ENCODE assay signal across 9 cellular contexts in the genomic region with DNA sequence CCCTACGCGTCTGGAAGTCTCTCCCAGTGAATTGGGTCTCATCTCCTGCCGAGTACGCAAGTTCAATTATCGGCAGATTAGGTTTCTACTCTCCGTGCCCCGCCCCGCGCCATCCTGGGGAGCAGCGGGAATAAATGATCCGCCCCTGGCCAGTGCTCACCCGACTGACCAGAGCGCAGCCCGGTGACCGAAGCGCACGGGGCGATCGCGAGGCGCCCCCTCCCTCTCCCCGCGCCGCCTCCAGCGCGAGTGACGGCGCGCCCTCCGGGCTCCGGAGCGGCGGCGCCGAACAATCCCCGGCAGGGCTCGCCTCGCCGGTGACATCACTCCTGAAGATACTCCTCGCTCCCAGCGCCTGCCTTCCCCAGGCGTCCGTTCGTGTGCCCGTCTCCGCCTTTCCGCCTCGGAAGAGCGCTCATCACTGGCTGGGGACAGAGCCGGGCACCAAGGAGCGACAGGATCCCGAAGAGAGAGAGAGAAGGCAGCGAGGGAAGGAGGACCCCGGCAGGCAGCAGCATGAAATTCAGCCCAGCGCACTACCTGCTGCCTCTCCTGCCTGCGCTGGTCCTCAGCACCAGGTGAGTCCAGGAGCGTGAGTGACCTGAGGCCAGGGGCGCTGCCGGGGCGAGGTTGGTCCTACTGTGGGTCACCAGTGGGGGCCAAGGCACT. TPM values are rescaled to one million over a fixed set of nuclear protein-coding genes. Genes with fewer than 3 reads are reported as not detected.
A peak's percentile ranks its signal among the peaks of the same experiment; 100 is the strongest.
DNase-seq lines count a peak whose midpoint lies in the region; ATAC-seq and TF ChIP-seq lines count a peak whose summit lies in the region.
"Had no signal": no experiment of that assay in that cellular context is flagged by ENCODE, and none has a peak within 500 bp of the region (broad histone marks: within the 10 kb centered on the region; RNA-seq: fewer than 3 reads in every experiment).

A gene (plus strand): TSS at position 326 of the 669 bp plus-strand sequence.

- no peak; the same call in 1 of the 2 replicates for TF ChIP-seq RAD21 in IMR-90 (IDR thresholded peaks at IDR 0.05; ENCODE audit: low read length)

- DNase-seq in IMR-90 (peak; percentile 51), ascending aorta (ENCODE audit: low spot score in 2 of 2) (no peak), Kasumi-1 (lab: John Stamatoyannopoulos, UW) (no peak), HT-29 (ENCODE audit: low spot score) (no peak)
- DNase-seq in effector CD4-positive, alpha-beta T cell, result no peak

- peak within 1 kb of the TSS; percentile 61 for H3K4me3 ChIP-seq in IMR-90 (ENCODE audit: insufficient read depth, low read depth, low read length)
- peak within 1 kb of the TSS; percentile 44 to 48 for H3K4me3 ChIP-seq in ascending aorta
- H3K4me3 ChIP-seq in iPS-15b (ENCODE audit: low read depth, low read length), result peak within 1 kb of the TSS; percentile 84
- peak within 1 kb of the TSS; percentile 30 to 60 (median 51) for H3K4me3 ChIP-seq in skeletal muscle tissue (ENCODE audit: low read length in 3 of 3)

- no TSS peak for BruUV-seq in IMR-90 (replicated peaks; lab: Mats Ljungman, UMichigan)

- peak within 1 kb of the TSS; percentile 77 for H3K23ac ChIP-seq in IMR-90 (ENCODE audit: low read depth, low read length)

- H3K56ac ChIP-seq in IMR-90 (ENCODE audit: extremely low read depth, insufficient read depth, low read length), result peak within 1 kb of the TSS; percentile 61; the same call in 1 of the 2 replicates

- POLR2A ChIA-PET in IMR-90 (lab: Charles Lee; ENCODE audit: unreplicated experiment), result interaction anchor here (0.7 kb wide), 1 partner anchor 571 kb away, joined by 3 read pairs; no protein-coding TSS in a partner anchor

- H3K14ac ChIP-seq in IMR-90 (replicated peaks; ENCODE audit: low read depth, low read length), result peak within 1 kb of the TSS; percentile 70; the same call in 1 of the 2 replicates

- no peak within 1 kb of the TSS for H2BK15ac ChIP-seq in IMR-90 (ENCODE audit: low read depth, low read length)

- H2AK5ac ChIP-seq in IMR-90 (ENCODE audit: low read depth, low read length), result no peak within 1 kb of the TSS

- H4K91ac ChIP-seq in IMR-90 (ENCODE audit: insufficient read depth, low read depth, low read length), result peak within 1 kb of the TSS; percentile 8; the same call in 1 of the 2 replicates

- 5% methylated on average over 8 of the region's 60 CpGs; no CpG with 5 or more reads in 1 of the 2 experiments for WGBS in IMR-90 (ENCODE audit: extremely low coverage in 2 of 2, insufficient read length in 1 of 2), 2 experiments

- intact Hi-C loops in IMR-90 (cut with micrococcal nuclease), result loop anchor here (5.0 to 10.0 kb wide), 4 partner anchors 1235 to 1622 kb away; no protein-coding TSS in a partner anchor
- intact Hi-C loops in ascending aorta (cut with DNase I), result no loop called here

- no peaks in the 10 kb centered on the region for H3K9me3 ChIP-seq in IMR-90 (ENCODE audit: control insufficient read depth, insufficient read depth, low read length)
- no peaks in the 10 kb centered on the region for H3K9me3 ChIP-seq in ascending aorta
- no peaks in the 10 kb centered on the region for H3K9me3 ChIP-seq in iPS-15b (ENCODE audit: control insufficient read depth, insufficient read depth, low read length)
- no peaks in the 10 kb centered on the region for H3K9me3 ChIP-seq in skeletal muscle tissue (ENCODE audit: control insufficient read depth in 3 of 3, low read length in 3 of 3)

- peak within 1 kb of the TSS; percentile 95 for H2AFZ ChIP-seq in IMR-90 (replicated peaks; ENCODE audit: low read length, poor library complexity)

- H3K4me2 ChIP-seq in IMR-90 (ENCODE audit: low read depth, low read length), result peak within 1 kb of the TSS; percentile 91

- H3K4me1 ChIP-seq in IMR-90 (ENCODE audit: control insufficient read depth, insufficient read depth, low read length) (no peaks in the 10 kb centered on the region; the same call in 1 of the 2 replicates), ascending aorta (peaks cover 0 to 3% of the 10 kb centered on the region in 2 donors), iPS-15b (ENCODE audit: control insufficient read depth, insufficient read depth, low read length) (no peaks in the 10 kb centered on the region), skeletal muscle tissue (ENCODE audit: control insufficient read depth in 3 of 3, insufficient read depth in 3 of 3, low read length in 3 of 3) (peaks cover 0 to 4% (median 4%) of the 10 kb centered on the region in 3 donors)

- H2AK9ac ChIP-seq in IMR-90 (replicated peaks; ENCODE audit: low read depth, low read length, poor library complexity), result peak within 1 kb of the TSS; percentile 73

- TF ChIP-seq POLR2A in IMR-90 (IDR thresholded peaks at IDR 0.05; ENCODE audit: low read depth, low read length), result no peak

- no peaks in the 10 kb centered on the region for H3K9me1 ChIP-seq in IMR-90 (ENCODE audit: insufficient read depth, low read length)

- dilution Hi-C loops in IMR-90 (cut with HindIII; ENCODE audit: low sequenced_read_pairs, unreplicated experiment), result no loop called here

- no peak within 1 kb of the TSS; the same call in 1 of the 2 replicates for H3K18ac ChIP-seq in IMR-90 (ENCODE audit: low read depth, low read length)

- in situ Hi-C loops in IMR-90 (cut with MboI; ENCODE audit: low sequenced_read_pairs), result loop anchor here (10.0 kb wide), 1 partner anchor 952 kb away; no protein-coding TSS in a partner anchor

- peak within 1 kb of the TSS; percentile 75 for H2BK20ac ChIP-seq in IMR-90 (ENCODE audit: low read depth, low read length)

- H4K5ac ChIP-seq in IMR-90 (ENCODE audit: low read depth, low read length), result no peak within 1 kb of the TSS

- no peak for TF ChIP-seq CTCF in IMR-90 (conservative IDR thresholded peaks at IDR 0.05; ENCODE audit: low read depth, low read length)
- no peak for TF ChIP-seq CTCF in ascending aorta (IDR thresholded peaks at IDR 0.05)

- CTCF ChIA-PET in IMR-90 (lab: Yijun Ruan, JAX), result no interaction called here

- H3K4ac ChIP-seq in IMR-90 (ENCODE audit: low read depth, low read length), result peak within 1 kb of the TSS; percentile 72

- peak within 1 kb of the TSS; percentile 2; the same call in 1 of the 2 replicates for H3K27ac ChIP-seq in IMR-90 (ENCODE audit: insufficient read depth, low read length)
- no peak within 1 kb of the TSS for H3K27ac ChIP-seq in ascending aorta
- H3K27ac ChIP-seq in skeletal muscle tissue (ENCODE audit: low read depth, low read length), result no peak within 1 kb of the TSS

- peak within 1 kb of the TSS; percentile 65 for H2BK120ac ChIP-seq in IMR-90 (ENCODE audit: low read depth, low read length)

- H3K36me3 ChIP-seq in IMR-90 (ENCODE audit: control insufficient read depth, insufficient read depth, low read length) (no peaks in the 10 kb centered on the region), ascending aorta (no peaks in the 10 kb centered on the region), iPS-15b (ENCODE audit: control insufficient read depth, insufficient read depth, low read length) (no peaks in the 10 kb centered on the region), skeletal muscle tissue (ENCODE audit: control insufficient read depth in 3 of 3, insufficient read depth in 3 of 3, low read length in 3 of 3) (no peaks in the 10 kb centered on the region)

- H3K27me3 ChIP-seq in IMR-90 (ENCODE audit: control insufficient read depth, insufficient read depth, low read length) (no peaks in the 10 kb centered on the region), ascending aorta (no peaks in the 10 kb centered on the region), iPS-15b (ENCODE audit: control insufficient read depth, insufficient read depth, low read length) (peaks cover 30% of the 10 kb centered on the region), skeletal muscle tissue (ENCODE audit: control insufficient read depth in 3 of 3, insufficient read depth in 3 of 3, low read length in 3 of 3) (peaks cover 7 to 14% (median 10%) of the 10 kb centered on the region in 3 donors)

- H3K9ac ChIP-seq in IMR-90 (ENCODE audit: low read depth, low read length) (peak within 1 kb of the TSS; percentile 69), iPS-15b (ENCODE audit: low read depth, low read length) (peak within 1 kb of the TSS; percentile 55), skeletal muscle tissue (ENCODE audit: low read depth in 1 of 3, low read length in 3 of 3) (no peak within 1 kb of the TSS)

- H4K8ac ChIP-seq in IMR-90 (ENCODE audit: low read depth in 2 of 2, low read length in 2 of 2), result no peak within 1 kb of the TSS; a peak in 1 of 4 replicates

- no peak within 1 kb of the TSS for H2BK5ac ChIP-seq in IMR-90 (ENCODE audit: low read depth, low read length, poor library complexity, severe bottlenecking)

- no peaks in the 10 kb centered on the region for H3K79me1 ChIP-seq in IMR-90 (ENCODE audit: low read depth in 1 of 2, low read length in 2 of 2)

- H4K20me1 ChIP-seq in IMR-90 (ENCODE audit: insufficient read depth, low read length), result no peaks in the 10 kb centered on the region

- ATAC-seq in IMR-90 (ENCODE audit: low read depth), result peak; percentile 96
- ATAC-seq in HG02870 (IDR thresholded peaks at IDR 0.05; ENCODE audit: unreplicated experiment), result no peak

TF ChIP-seq in IMR-90, 13 proteins besides CTCF, POLR2A, EP300 and RAD21:
- TF ChIP-seq FOS (IDR thresholded peaks at IDR 0.05; ENCODE audit: low read depth, low read length) (no peak), MAZ (IDR thresholded peaks at IDR 0.05; ENCODE audit: borderline replicate concordance, low read depth, low read length) (peak; percentile 70; the same call in 1 of the 2 replicates), BHLHE40 (IDR thresholded peaks at IDR 0.05; ENCODE audit: low read depth, low read length) (0 out of 2 replicates have a peak, but pooled peaks have one; percentile 3), MXI1 (IDR thresholded peaks at IDR 0.05; ENCODE audit: borderline replicate concordance, low read depth, low read length) (peak; percentile 50; the same call in 1 of the 2 replicates)

RNA-seq across cellular contexts. Expression of the gene that starts here (rescaled TPM):
- total RNA-seq in IMR-90 (2012; rRNA removed) (2.0 and 2.2 TPM in 2 replicates), ascending aorta (0.11 TPM), skeletal muscle tissue (2.1 TPM)
- polyA plus RNA-seq in IMR-90 (2012; rRNA removed), result 0.67 and 0.89 TPM in 2 replicates
- polyA plus RNA-seq in IMR-90 (2012; cell fraction: cytosol; rRNA removed), result 0.16 and 0.26 TPM in 2 replicates
- polyA plus RNA-seq in IMR-90 (2012; cell fraction: nucleus; rRNA removed; ENCODE audit: low replicate concordance), result 0.08 and 0.33 TPM in 2 replicates
- not detected in 2 replicates for total RNA-seq in HT-29 (2014; rRNA removed; shearing (Covaris generic))
- total RNA-seq: renal cortical epithelial cell had no signal

Comparison
In these comparisons a context has a peak if more than half of its experiments do, and no peak if none do; other contexts are left out.
1. H3K9ac ChIP-seq: peak in IMR-90 (single experiment) and iPS-15b (single experiment); none in skeletal muscle tissue (0 of 3).
2. Peak in every context shown above with its lines, with median percentiles within 50 percentile points of each other: H3K4me3 ChIP-seq.